ENCODE assay signal across 8 cellular contexts in the genomic region with DNA sequence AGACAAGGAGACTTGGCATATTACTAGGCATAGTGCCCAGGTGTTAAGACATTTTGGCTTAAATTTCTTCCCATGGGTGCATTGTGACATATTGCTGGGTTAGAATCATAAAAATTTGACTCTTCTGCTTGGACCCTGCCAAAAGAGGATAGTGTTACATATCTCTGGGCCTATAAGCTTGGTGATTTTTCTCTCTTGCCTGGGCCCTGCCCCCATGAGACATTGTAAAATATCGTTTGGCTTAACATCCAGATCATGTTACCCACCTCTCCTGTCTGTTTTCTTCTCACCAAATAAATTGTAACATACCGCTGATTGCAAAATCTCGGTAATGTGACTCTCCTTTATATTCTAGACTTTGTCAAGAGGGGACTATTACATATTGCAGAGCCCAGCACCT.
"Had no signal": no experiment of that assay in that cellular context is flagged by ENCODE, and none has a peak within 500 bp of the region (broad histone marks: within the 10 kb centered on the region; RNA-seq: fewer than 3 reads in every experiment).

No MANE protein-coding gene starts in this region.

- ATAC-seq: GM12878 had no signal

- DNase-seq: GDM1, GF-D8 had no signal

- H3K4me3 ChIP-seq: GM12878 had no signal

- FAIRE-seq: G401.6, GM12878, GM12891, GM12892, GM18507, GM19239 had no signal
